Comparison of ENCODE assay signal across 20 cellular contexts in the genomic region with DNA sequence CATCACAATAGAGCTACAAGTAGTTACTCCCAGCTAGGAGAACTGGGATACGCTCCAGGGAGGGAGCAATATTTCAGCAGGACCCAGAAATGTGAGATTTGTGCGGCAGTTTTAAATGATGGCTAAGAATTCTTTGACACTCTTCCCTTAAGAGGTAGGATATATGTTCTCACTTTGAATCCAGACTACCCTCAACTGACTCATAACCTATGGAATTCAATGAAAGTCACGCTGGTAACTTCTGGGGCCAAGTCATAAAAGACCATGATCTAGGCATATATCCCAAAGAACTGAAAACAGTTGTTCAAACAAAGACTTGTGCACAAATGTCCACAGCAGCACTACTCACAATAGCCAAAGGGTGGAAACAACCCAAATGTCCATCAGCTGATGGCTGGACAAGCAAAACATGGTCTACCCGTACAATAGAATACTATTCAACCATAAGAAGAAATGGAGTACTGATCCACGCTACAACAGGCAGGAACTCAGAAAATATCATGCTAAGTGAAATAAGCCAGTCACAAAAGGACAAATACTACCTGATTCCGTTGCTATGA. TPM values are rescaled to one million over a fixed set of nuclear protein-coding genes. Genes with fewer than 3 reads are reported as not detected.
DNase-seq lines count a peak whose midpoint lies in the region; ATAC-seq and TF ChIP-seq lines count a peak whose summit lies in the region.
"Had no signal": no experiment of that assay in that cellular context is flagged by ENCODE, and none has a peak within 500 bp of the region (broad histone marks: within the 10 kb centered on the region; RNA-seq: fewer than 3 reads in every experiment).

No MANE protein-coding gene starts in this region.

- ATAC-seq in left ventricle myocardium superior, result no peak
- ATAC-seq in GM18511 (IDR thresholded peaks at IDR 0.05; ENCODE audit: unreplicated experiment), result no peak
- no peak for ATAC-seq in activated CD4-positive, CD25-positive, alpha-beta regulatory T cell treated with anti-CD3 and anti-CD28 coated beads, Interleukin-2, amount 50 U/mL, for 24 hours
- ATAC-seq: natural killer cell; psoas muscle; stimulated activated naive CD8-positive, alpha-beta T cell treated with anti-CD3 and anti-CD28 coated beads, Interleukin-15, Interleukin-2, amounts not matched to agents 100 U/mL and 50 U/mL, for 24 hours had no signal

- no peak for TF ChIP-seq EP300 in stomach (IDR thresholded peaks at IDR 0.05)

- no peaks in the 10 kb centered on the region for H3K9me3 ChIP-seq in stomach
- H3K9me3 ChIP-seq: psoas muscle had no signal

- H3K27ac ChIP-seq in stomach, result no peak overlapping the region
- H3K27ac ChIP-seq: psoas muscle had no signal

- no peaks in the 10 kb centered on the region for H3K4me1 ChIP-seq in stomach
- H3K4me1 ChIP-seq: psoas muscle had no signal

- peak overlapping the region; percentile 79 for H3K27ac Mint-ChIP-seq in chondrocyte (ENCODE audit: unreplicated experiment)
- H3K27ac Mint-ChIP-seq: activated B cell treated with CpG ODN at 0.5 μM for 24 hours, H9, immature natural killer cell, natural killer cell had no signal

- DNase-seq in AG04449 (ENCODE audit: low read depth, low spot score) (peak; percentile 38), M059J (ENCODE audit: low read depth) (peak; percentile 14), chondrocyte (ENCODE audit: low spot score) (no peak), medulla oblongata (ENCODE audit: extremely low spot score) (peak; percentile 33), left ventricle myocardium superior (no peak), stomach (no peak)
- DNase-seq: activated B cell treated with CpG ODN at 0.5 μM for 24 hours; CD4-positive, CD25-positive, alpha-beta regulatory T cell; cerebellar nuclear complex; DMS53; H9; immature natural killer cell; Kasumi-1; natural killer cell; NCI-H1694 treated with DMSO at 0.1 percent for 48 hours; psoas muscle; SHP77 treated with DMSO at 0.1 percent for 48 hours; stimulated activated naive CD8-positive, alpha-beta T cell treated with anti-CD3 and anti-CD28 coated beads, Interleukin-15, Interleukin-2, amounts not matched to agents 100 U/mL and 50 U/mL, for 24 hours had no signal

- POLR2A ChIA-PET in AG04449 (lab: Yijun Ruan, JAX), result no interaction called here

- H3K27me3 ChIP-seq in stomach, result no peaks in the 10 kb centered on the region

- no peak overlapping the region for H3K4me3 Mint-ChIP-seq in chondrocyte (ENCODE audit: unreplicated experiment)
- H3K4me3 Mint-ChIP-seq: activated B cell treated with CpG ODN at 0.5 μM for 24 hours; CD4-positive, CD25-positive, alpha-beta regulatory T cell; H9; immature natural killer cell; natural killer cell had no signal

- H3K4me3 ChIP-seq in AG04449 (ENCODE audit: low read depth, low read length) (no peak overlapping the region), stomach (no peak overlapping the region)
- H3K4me3 ChIP-seq: psoas muscle had no signal

- H3K4me1 Mint-ChIP-seq in chondrocyte (ENCODE audit: low read depth), result peaks cover 16% of the 10 kb centered on the region
- H3K4me1 Mint-ChIP-seq: activated B cell treated with CpG ODN at 0.5 μM for 24 hours, immature natural killer cell, natural killer cell had no signal

- TF ChIP-seq CTCF in AG04449 (IDR thresholded peaks at IDR 0.05; ENCODE audit: insufficient read depth, low read length, missing control alignments) (no peak), chondrocyte (IDR thresholded peaks at IDR 0.05) (no peak), stomach (IDR thresholded peaks at IDR 0.05) (no peak)

- CTCF ChIA-PET in AG04449 (lab: Yijun Ruan, JAX), result interaction anchor here (1.5 kb wide), 1 partner anchor 11 kb away, joined by 3 read pairs; no protein-coding TSS in a partner anchor

- peaks cover 7% of the 10 kb centered on the region for H3K9me3 Mint-ChIP-seq in chondrocyte (ENCODE audit: low read depth)
- H3K9me3 Mint-ChIP-seq: activated B cell treated with CpG ODN at 0.5 μM for 24 hours; CD4-positive, CD25-positive, alpha-beta regulatory T cell; immature natural killer cell; natural killer cell had no signal

- H3K36me3 ChIP-seq in stomach, result no peaks in the 10 kb centered on the region

- no peak for TF ChIP-seq POLR2A in stomach (IDR thresholded peaks at IDR 0.05)

- WGBS in stomach, 5 donors, result 82 to 98% (median 97%) methylated on average over 6 of the region's 6 CpGs

- intact Hi-C loops in left ventricle myocardium superior (cut with micrococcal nuclease), result no loop called here
- intact Hi-C loops in stomach (cut with DNase I; ENCODE audit: low total_unique reads), result no loop called here

- H3K27me3 Mint-ChIP-seq in chondrocyte (ENCODE audit: low read depth), result no peaks in the 10 kb centered on the region
- H3K27me3 Mint-ChIP-seq: activated B cell treated with CpG ODN at 0.5 μM for 24 hours; CD4-positive, CD25-positive, alpha-beta regulatory T cell had no signal

- H3K36me3 Mint-ChIP-seq in chondrocyte (ENCODE audit: low read depth), result no peaks in the 10 kb centered on the region
- H3K36me3 Mint-ChIP-seq: CD4-positive, CD25-positive, alpha-beta regulatory T cell; immature natural killer cell; natural killer cell had no signal

RNA-seq across cellular contexts. Expression of a gene that starts 10.5 kb away (rescaled TPM):
- total RNA-seq in M059J (2014; rRNA removed; shearing (Covaris generic)), result 73.6 and 91.4 TPM in 2 replicates
- total RNA-seq in chondrocyte (62.0 to 82.1 TPM (median 81.9 TPM) in 3 replicates), left ventricle myocardium superior (83.3 TPM), stomach (10 to 100 TPM in 4 of 5 donors, 1 to 10 TPM in 1; 3.5 to 40.6 (median 21.4) TPM)
- 10 to 100 TPM in 1 of 3 donors, 1 to 10 TPM in 2; 7.0 to 10.1 (median 7.3) TPM for polyA plus RNA-seq in stomach

Comparison
In these comparisons a context has a peak if more than half of its experiments do, and no peak if none do; other contexts are left out.
1. DNase-seq: peak in AG04449 (single experiment), M059J (single experiment) and medulla oblongata (single experiment); none in chondrocyte (single experiment), left ventricle myocardium superior (single experiment) and stomach (single experiment).